In genomic region chr3:87270908-87271727, GRCh38 we compare ENCODE assay signal across 1 cellular context.
TF ChIP-seq lines count a peak whose summit lies in the region.

No MANE protein-coding gene starts in this region.

TF ChIP-seq in K562, 482 proteins besides CTCF, POLR2A, EP300 and RAD21 (continued from another document):
- TF ChIP-seq PHF21A (IDR thresholded peaks at IDR 0.05; ENCODE audit: borderline replicate concordance, low read depth): no peak
- TF ChIP-seq ZSCAN29 (IDR thresholded peaks at IDR 0.05): no peak
- TF ChIP-seq GMEB1 (CRISPR knock-in tag; IDR thresholded peaks at IDR 0.05): no peak
- no peak for TF ChIP-seq RBM15 (IDR thresholded peaks at IDR 0.05; ENCODE audit: insufficient read depth, low read length)
- no peak for TF ChIP-seq SAFB2 (IDR thresholded peaks at IDR 0.05; ENCODE audit: borderline replicate concordance, low read depth, low read length, severe bottlenecking)
- TF ChIP-seq MNT (conservative IDR thresholded peaks at IDR 0.05): no peak
- TF ChIP-seq ZNF23 (CRISPR knock-in tag; IDR thresholded peaks at IDR 0.05): no peak
- TF ChIP-seq NR1H2 (CRISPR knock-in tag; IDR thresholded peaks at IDR 0.05): no peak
- no peak for TF ChIP-seq GTF2B (IDR thresholded peaks at IDR 0.05; ENCODE audit: extremely low read depth, insufficient read length)
- TF ChIP-seq FOXJ3 (CRISPR knock-in tag; IDR thresholded peaks at IDR 0.05): no peak
- no peak for TF ChIP-seq ETV1 (tag; conservative IDR thresholded peaks at IDR 0.05; ENCODE audit: low read depth)
- no peak for TF ChIP-seq ZFX (CRISPR knock-in tag; IDR thresholded peaks at IDR 0.05)
- TF ChIP-seq CTCFL (IDR thresholded peaks at IDR 0.05; ENCODE audit: borderline replicate concordance, insufficient read depth, low read depth, low read length, poor library complexity, severe bottlenecking): no peak
- no peak for TF ChIP-seq ZBTB17 (CRISPR knock-in tag; IDR thresholded peaks at IDR 0.05)
- no peak for TF ChIP-seq MAFG (tag; conservative IDR thresholded peaks at IDR 0.05)
- TF ChIP-seq EGR1 (conservative IDR thresholded peaks at IDR 0.05): no peak
